Comparison of ENCODE assay signal across 9 cellular contexts in the genomic region with DNA sequence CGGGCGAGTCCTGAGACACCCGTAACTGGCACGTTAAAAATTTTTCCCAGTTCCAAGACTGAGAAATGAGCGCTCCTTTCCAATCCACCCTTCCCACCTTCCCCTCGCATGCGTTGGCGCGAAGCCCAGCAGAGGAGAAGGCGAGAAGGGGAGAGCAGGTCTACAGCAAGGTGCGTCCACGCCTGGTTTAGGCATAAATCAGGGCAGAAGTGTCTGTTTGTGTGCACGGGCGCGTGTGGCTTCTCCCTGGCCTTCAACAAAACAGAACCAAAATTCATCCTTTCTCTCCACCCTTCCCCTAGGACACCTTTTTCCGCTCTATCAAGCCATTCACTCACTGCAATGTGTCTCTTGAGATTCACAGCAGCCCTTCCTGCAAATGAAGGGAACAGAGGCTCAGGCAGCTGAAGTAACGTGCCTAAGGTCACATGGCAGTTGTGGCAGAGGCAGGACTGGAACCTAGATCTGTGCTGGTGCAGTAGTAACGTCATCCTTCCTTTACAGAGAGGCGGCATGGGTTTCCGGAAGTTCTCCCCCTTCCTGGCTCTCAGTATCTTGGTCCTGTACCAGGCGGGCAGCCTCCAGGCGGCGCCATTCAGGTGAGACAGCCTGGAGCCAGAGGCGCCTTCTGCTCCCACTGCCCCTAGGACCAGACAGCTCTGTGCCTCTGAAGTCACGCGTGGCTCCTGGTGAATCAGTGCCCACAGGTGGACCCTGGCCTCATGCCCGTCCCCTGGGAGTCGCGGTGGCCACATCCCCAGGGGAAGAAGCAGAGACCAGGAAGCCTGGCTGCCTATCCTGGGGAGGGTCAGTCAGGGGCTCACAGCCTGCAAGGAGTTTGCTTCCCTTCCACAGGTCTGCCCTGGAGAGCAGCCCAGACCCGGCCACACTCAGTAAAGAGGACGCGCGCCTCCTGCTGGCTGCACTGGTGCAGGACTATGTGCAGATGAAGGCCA. TPM values are rescaled to one million over a fixed set of nuclear protein-coding genes. Genes with fewer than 3 reads are reported as not detected.
A peak's percentile ranks its signal among the peaks of the same experiment; 100 is the strongest.
DNase-seq lines count a peak whose midpoint lies in the region; ATAC-seq and TF ChIP-seq lines count a peak whose summit lies in the region.
"Had no signal": no experiment of that assay in that cellular context is flagged by ENCODE, and none has a peak within 500 bp of the region (broad histone marks: within the 10 kb centered on the region; RNA-seq: fewer than 3 reads in every experiment).

No MANE protein-coding gene starts in this region.

- no peaks in the 10 kb centered on the region for H3K36me3 Mint-ChIP-seq in Caco-2 (ENCODE audit: insufficient read depth, unreplicated experiment)

- WGBS in esophagus muscularis mucosa = 4% methylated on average over 32 of the region's 33 CpGs

- TF ChIP-seq POLR2A in esophagus muscularis mucosa (IDR thresholded peaks at IDR 0.05; ENCODE audit: low read depth) = no peak

- H3K36me3 ChIP-seq in Caco-2 (ENCODE audit: control insufficient read depth, insufficient read depth, low read length) = no peaks in the 10 kb centered on the region
- no peaks in the 10 kb centered on the region for H3K36me3 ChIP-seq in NT2/D1 (ENCODE audit: insufficient read depth, insufficient read length, low read length)
- no peaks in the 10 kb centered on the region for H3K36me3 ChIP-seq in esophagus muscularis mucosa

- H3K9me3 Mint-ChIP-seq in Caco-2 (ENCODE audit: unreplicated experiment) = peaks cover 6% of the 10 kb centered on the region

- POLR2A ChIA-PET in Caco-2 (lab: Charles Lee) = no interaction called here

- peak; percentile 82 to 86 for TF ChIP-seq CTCF in Caco-2 (IDR thresholded peaks at IDR 0.05; ENCODE audit: insufficient read depth in 1 of 2, low read depth in 1 of 2, low read length in 1 of 2, severe bottlenecking in 1 of 2, unreplicated experiment in 1 of 2)
- TF ChIP-seq CTCF in esophagus muscularis mucosa (IDR thresholded peaks at IDR 0.05) = peak; percentile 55 to 67 (median 59)

- H3K4me1 Mint-ChIP-seq in Caco-2 (ENCODE audit: low read depth, unreplicated experiment) = no peaks in the 10 kb centered on the region

- H3K27ac ChIP-seq in esophagus muscularis mucosa (replicated peaks in 1 of 4) = no peak overlapping the region
- H3K27ac ChIP-seq: epithelial cell of prostate had no signal

- H3K4me1 ChIP-seq in Caco-2 (no peaks in the 10 kb centered on the region), NT2/D1 (ENCODE audit: insufficient read depth, insufficient read length) (no peaks in the 10 kb centered on the region), esophagus muscularis mucosa (peaks cover 18 to 26% (median 22%) of the 10 kb centered on the region in 4 donors)

- BruUV-seq in Caco-2 (replicated peaks; lab: Mats Ljungman, UMichigan) = no TSS peak

- intact Hi-C loops in Caco-2 (cut with micrococcal nuclease; ENCODE audit: unreplicated experiment) = loop anchor here (1.0 to 2.0 kb wide), 3 partner anchors 35 to 284 kb away; no protein-coding TSS in a partner anchor
- intact Hi-C loops in esophagus muscularis mucosa (cut with DNase I) = loop anchor here (2.0 kb wide), 1 partner anchor 168 kb away; no protein-coding TSS in a partner anchor

- DNase-seq in Caco-2 (peak; percentile 83 to 86), HUDEP-2 (lab: John Stamatoyannopoulos, UW; ENCODE audit: unreplicated experiment in 76 of 76) (peak in 66 of 76 experiments; percentile 2 to 77 (median 51)), NT2/D1 (ENCODE audit: low read depth, low spot score) (peak; percentile 64), activated T-cell treated with anti-CD3 and anti-CD28 coated beads for 1 hour (ENCODE audit: low read depth) (peak; percentile 80), esophagus muscularis mucosa (ENCODE audit: extremely low spot score) (peak; percentile 95), myocyte (ENCODE audit: low read depth) (peak; percentile 75)
- peak; percentile 69 to 83 for DNase-seq in stimulated activated CD8-positive, alpha-beta memory T cell treated with anti-CD3 and anti-CD28 coated beads, Interleukin-7, amount 100 ng/mL, for 48 hours (ENCODE audit: extremely low read depth in 1 of 2, low read depth in 1 of 2)

- H3K9me3 ChIP-seq in Caco-2 = peaks cover 5% of the 10 kb centered on the region
- no peaks in the 10 kb centered on the region; the same call in 1 of the 2 replicates for H3K9me3 ChIP-seq in NT2/D1 (ENCODE audit: insufficient read depth, low read length)
- H3K9me3 ChIP-seq in esophagus muscularis mucosa = no peaks in the 10 kb centered on the region

- peak overlapping the region; percentile 51 for H3K9ac ChIP-seq in NT2/D1 (ENCODE audit: insufficient read length, low read depth)

- H3K4me3 ChIP-seq in Caco-2 (ENCODE audit: low read depth, low read length) = no peak overlapping the region
- H3K4me3 ChIP-seq in NT2/D1 (ENCODE audit: insufficient read length, low read depth) = peak overlapping the region; percentile 54
- peak overlapping the region; percentile 36 to 44 (median 42) for H3K4me3 ChIP-seq in esophagus muscularis mucosa

- H3K4me3 Mint-ChIP-seq in Caco-2 (ENCODE audit: unreplicated experiment) = peak overlapping the region; percentile 67

- H3K27me3 ChIP-seq in Caco-2 (replicated peaks; ENCODE audit: control insufficient read depth, insufficient read depth, low read length) = peaks cover 1% of the 10 kb centered on the region; the same call in 1 of the 2 replicates
- peaks cover 31% of the 10 kb centered on the region for H3K27me3 ChIP-seq in NT2/D1 (ENCODE audit: insufficient read depth, insufficient read length)
- H3K27me3 ChIP-seq in esophagus muscularis mucosa = peaks cover 0 to 57% (median 35%) of the 10 kb centered on the region in 4 donors

- CTCF ChIA-PET in Caco-2 (lab: Charles Lee) = interaction anchor here (0.9 to 3.3 kb wide), 4 partner anchors 40 to 285 kb away, joined by 4 to 56 read pairs (median 7); no protein-coding TSS in a partner anchor

- H3K27ac Mint-ChIP-seq in Caco-2 (ENCODE audit: unreplicated experiment) = no peak overlapping the region

- ATAC-seq in GM21423 (IDR thresholded peaks at IDR 0.05; ENCODE audit: unreplicated experiment) = peak; percentile 86

- no peak for TF ChIP-seq EP300 in esophagus muscularis mucosa (IDR thresholded peaks at IDR 0.05)

- H3K27me3 Mint-ChIP-seq in Caco-2 (ENCODE audit: insufficient read depth, unreplicated experiment) = peaks cover 15% of the 10 kb centered on the region

RNA-seq across cellular contexts. Expression of a gene that starts 1.1 kb away (rescaled TPM):
- total RNA-seq in Caco-2 (2022) (not detected in 2 replicates), esophagus muscularis mucosa (not detected), myocyte (not detected in 2 replicates)
- polyA plus RNA-seq in myocyte (2012) = not detected

RNA-seq across cellular contexts. Expression of a gene that starts 40.2 kb away (rescaled TPM):
- not detected in 2 replicates for total RNA-seq in Caco-2 (2022)
- 1 to 10 TPM; 1.7 to 3.1 (median 2.6) TPM for total RNA-seq in esophagus muscularis mucosa
- not detected in 2 replicates for total RNA-seq in myocyte
- polyA plus RNA-seq in myocyte (2012) = not detected
